Comparison of ENCODE assay signal across 20 cellular contexts in genomic region chr7:121205777-121206176, GRCh38.
A peak's percentile ranks its signal among the peaks of the same experiment; 100 is the strongest.
DNase-seq lines count a peak whose midpoint lies in the region; ATAC-seq and TF ChIP-seq lines count a peak whose summit lies in the region.
"Had no signal": no experiment of that assay in that cellular context is flagged by ENCODE, and none has a peak within 500 bp of the region (broad histone marks: within the 10 kb centered on the region; RNA-seq: fewer than 3 reads in every experiment).

No MANE protein-coding gene starts in this region.

- H2AFZ ChIP-seq in GM23338: no peak overlapping the region

- H3K27ac Mint-ChIP-seq in GM23338: no peak overlapping the region
- H3K27ac Mint-ChIP-seq: CD14-positive monocyte; CD4-positive, alpha-beta T cell; CD8-positive, alpha-beta memory T cell had no signal

- DNase-seq in GM23338 (ENCODE audit: low spot score) (no peak), NCI-H69 (lab: John Stamatoyannopoulos, UW) (peak; percentile 59), GM13976 (ENCODE audit: low spot score) (no peak)
- no peak for DNase-seq in stimulated activated CD4-positive, alpha-beta T cell treated with anti-CD3 and anti-CD28 coated beads, Interleukin-1b, Interleukin-23, amount 100 ng/mL, for 48 hours
- DNase-seq: BE2C; CD4-positive, alpha-beta T cell; CD8-positive, alpha-beta memory T cell; DMS 273 treated with DMSO at 0.1 percent for 48 hours; DMS79; EL; GDM1 had no signal

- no peaks in the 10 kb centered on the region for H3K9me3 Mint-ChIP-seq in GM23338
- H3K9me3 Mint-ChIP-seq: CD4-positive, alpha-beta T cell; CD8-positive, alpha-beta memory T cell had no signal

- no peak overlapping the region; the same call in 1 of the 2 replicates for H3K9ac ChIP-seq in iPS-20b (ENCODE audit: low read depth, low read length)
- H3K9ac ChIP-seq: BLaER1 treated with 17β-estradiol and CSF1 and Interleukin-3, amounts not matched to agents 10 nM and 100 nM had no signal

- POLR2A ChIA-PET in HEK293 (lab: Yijun Ruan, JAX): no interaction called here

- H3K36me3 ChIP-seq in GM23338 (ENCODE audit: insufficient read depth): no peaks in the 10 kb centered on the region
- no peaks in the 10 kb centered on the region for H3K36me3 ChIP-seq in HEK293 (ENCODE audit: control insufficient read depth in 2 of 2, insufficient read depth in 1 of 2, low read length in 2 of 2)
- no peaks in the 10 kb centered on the region for H3K36me3 ChIP-seq in iPS-20b (ENCODE audit: insufficient read depth, low read depth, low read length)
- H3K36me3 ChIP-seq: BE2C; BLaER1 treated with 17β-estradiol and CSF1 and Interleukin-3, amounts not matched to agents 10 nM and 100 nM; HAP-1 had no signal

- CTCF ChIA-PET in HEK293 (lab: Yijun Ruan, JAX): no interaction called here

- H3K4me3 ChIP-seq in GM23338: 0 out of 2 replicates have a peak overlapping the region, but pooled peaks have one; percentile 3
- no peak overlapping the region for H3K4me3 ChIP-seq in HEK293 (ENCODE audit: low read depth, low read length)
- 0 out of 2 replicates have a peak overlapping the region, but pooled peaks have one; percentile 31 for H3K4me3 ChIP-seq in iPS-20b (ENCODE audit: low read length)
- H3K4me3 ChIP-seq: BLaER1 treated with 17β-estradiol and CSF1 and Interleukin-3, amounts not matched to agents 10 nM and 100 nM; GM12878; HAP-1 had no signal

- H3K4me1 Mint-ChIP-seq in GM23338: peaks cover 3% of the 10 kb centered on the region; the same call in 2 of the 3 replicates
- H3K4me1 Mint-ChIP-seq: CD14-positive monocyte; CD8-positive, alpha-beta memory T cell had no signal

- H4K20me1 ChIP-seq in GM23338 (replicated peaks; ENCODE audit: insufficient read depth): no peaks in the 10 kb centered on the region
- H4K20me1 ChIP-seq: BLaER1 treated with 17β-estradiol and CSF1 and Interleukin-3, amounts not matched to agents 10 nM and 100 nM had no signal

- H3K9me2 ChIP-seq in GM23338 (ENCODE audit: insufficient read depth): no peaks in the 10 kb centered on the region; the same call in 1 of the 2 replicates

- H3K27ac ChIP-seq in GM23338 (ENCODE audit: low read depth): no peak overlapping the region
- no peak overlapping the region for H3K27ac ChIP-seq in HEK293 (ENCODE audit: extremely low read depth, low read depth, low read length)
- no peak overlapping the region for H3K27ac ChIP-seq in iPS-20b (ENCODE audit: low read length)
- H3K27ac ChIP-seq: 22Rv1; BLaER1 treated with 17β-estradiol and CSF1 and Interleukin-3, amounts not matched to agents 10 nM and 100 nM had no signal

- no peaks in the 10 kb centered on the region for H3F3A ChIP-seq in GM23338 (replicated peaks; ENCODE audit: low read depth)

- H3K4me1 ChIP-seq in GM23338 (ENCODE audit: insufficient read depth): no peaks in the 10 kb centered on the region; the same call in 1 of the 2 replicates
- peaks cover 3% of the 10 kb centered on the region; the same call in 1 of the 2 replicates for H3K4me1 ChIP-seq in HEK293 (ENCODE audit: control insufficient read depth, insufficient read depth, low read length)
- H3K4me1 ChIP-seq in iPS-20b (ENCODE audit: insufficient read depth, low read length): peaks cover 7% of the 10 kb centered on the region; the same call in 1 of the 2 replicates
- H3K4me1 ChIP-seq: BE2C, HAP-1 had no signal

- no peak for TF ChIP-seq CTCF in GM23338 (conservative IDR thresholded peaks at IDR 0.05; ENCODE audit: low read depth in 2 of 2)
- TF ChIP-seq CTCF in HEK293 (tag by site-specific recombination; IDR thresholded peaks at IDR 0.05): no peak
- no peak for TF ChIP-seq CTCF in GM13976 (IDR thresholded peaks at IDR 0.05; ENCODE audit: borderline replicate concordance, control extremely low read depth, extremely low read depth, insufficient read depth, missing control alignments)

- no peaks in the 10 kb centered on the region for H3K36me3 Mint-ChIP-seq in GM23338 (ENCODE audit: low read depth)
- H3K36me3 Mint-ChIP-seq: CD14-positive monocyte; CD8-positive, alpha-beta memory T cell had no signal

- H3K4me2 ChIP-seq in GM23338: peak overlapping the region; percentile 64
- H3K4me2 ChIP-seq: BLaER1 treated with 17β-estradiol and CSF1 and Interleukin-3, amounts not matched to agents 10 nM and 100 nM had no signal

- H3K27me3 ChIP-seq in GM23338 (ENCODE audit: insufficient read depth) (no peaks in the 10 kb centered on the region), iPS-20b (ENCODE audit: insufficient read depth, low read length) (no peaks in the 10 kb centered on the region)
- H3K27me3 ChIP-seq: BE2C; BLaER1 treated with 17β-estradiol and CSF1 and Interleukin-3, amounts not matched to agents 10 nM and 100 nM had no signal

- in situ Hi-C loops in GM13976 (cut with MboI; ENCODE audit: low sequenced_read_pairs, unreplicated experiment): no loop called here

- H3K4me3 Mint-ChIP-seq in GM23338: no peak overlapping the region
- H3K4me3 Mint-ChIP-seq: CD14-positive monocyte; CD4-positive, alpha-beta T cell; CD8-positive, alpha-beta memory T cell had no signal

- H3K27me3 Mint-ChIP-seq in GM23338 (ENCODE audit: insufficient read depth, low read depth, poor library complexity): no peaks in the 10 kb centered on the region
- H3K27me3 Mint-ChIP-seq: CD4-positive, alpha-beta T cell had no signal

- ATAC-seq in GM23338 (no peak), GM19023 (IDR thresholded peaks at IDR 0.05; ENCODE audit: unreplicated experiment) (no peak), GM18873 (IDR thresholded peaks at IDR 0.05; ENCODE audit: low FRiP score, unreplicated experiment) (no peak)
- ATAC-seq: GM12878 had no signal

- H3K9me3 ChIP-seq in HEK293 (ENCODE audit: control insufficient read depth, insufficient read depth, low read depth, low read length) (no peaks in the 10 kb centered on the region), iPS-20b (ENCODE audit: insufficient read depth, low read depth, low read length) (no peaks in the 10 kb centered on the region)
- H3K9me3 ChIP-seq: BE2C, HAP-1 had no signal

- H3K79me2 ChIP-seq in GM23338 (replicated peaks; ENCODE audit: insufficient read depth): no peaks in the 10 kb centered on the region

TF ChIP-seq in GM23338, 12 proteins besides CTCF, POLR2A, EP300 and RAD21:
- TF ChIP-seq NANOG (IDR thresholded peaks at IDR 0.05; ENCODE audit: borderline replicate concordance) (peak; percentile 41; the same call in 1 of the 2 replicates), ZNF114 (CRISPR knock-in tag; IDR thresholded peaks at IDR 0.05) (no peak)

TF ChIP-seq in HEK293, 187 proteins besides CTCF, POLR2A, EP300 and RAD21:
- TF ChIP-seq ZNF121 (tag by site-specific recombination; IDR thresholded peaks at IDR 0.05) (no peak), SETDB1 (IDR thresholded peaks at IDR 0.05; ENCODE audit: insufficient read length, low read length) (no peak), ZNF549 (tag by site-specific recombination; IDR thresholded peaks at IDR 0.05) (peak; percentile 81), ZNF133 (tag by site-specific recombination; IDR thresholded peaks at IDR 0.05) (peak; percentile 90)
